1 cellular context compared by ENCODE assay signal in genomic region chr6:123803456-123803861, GRCh38.
TF ChIP-seq lines count a peak whose summit lies in the region.

No MANE protein-coding gene starts in this region.

TF ChIP-seq in H1, 55 proteins besides CTCF, POLR2A, EP300 and RAD21:
- TF ChIP-seq RNF2 (IDR thresholded peaks at IDR 0.05; ENCODE audit: borderline replicate concordance, low read depth, low read length, missing control alignments, poor library complexity, severe bottlenecking) (peak; percentile 10), CBX8 (IDR thresholded peaks at IDR 0.05; ENCODE audit: borderline replicate concordance, low read depth, low read length) (no peak), SRF (IDR thresholded peaks at IDR 0.05; ENCODE audit: low read depth, low read length) (no peak), EZH2 (IDR thresholded peaks at IDR 0.05; ENCODE audit: low read depth, low read length, severe bottlenecking) (peak; percentile 8), SUZ12 (IDR thresholded peaks at IDR 0.05; ENCODE audit: low read length) (0 out of 2 replicates have a peak, but pooled peaks have one; percentile 38)
